Comparison of ENCODE assay signal across 21 cellular contexts in the genomic region with DNA sequence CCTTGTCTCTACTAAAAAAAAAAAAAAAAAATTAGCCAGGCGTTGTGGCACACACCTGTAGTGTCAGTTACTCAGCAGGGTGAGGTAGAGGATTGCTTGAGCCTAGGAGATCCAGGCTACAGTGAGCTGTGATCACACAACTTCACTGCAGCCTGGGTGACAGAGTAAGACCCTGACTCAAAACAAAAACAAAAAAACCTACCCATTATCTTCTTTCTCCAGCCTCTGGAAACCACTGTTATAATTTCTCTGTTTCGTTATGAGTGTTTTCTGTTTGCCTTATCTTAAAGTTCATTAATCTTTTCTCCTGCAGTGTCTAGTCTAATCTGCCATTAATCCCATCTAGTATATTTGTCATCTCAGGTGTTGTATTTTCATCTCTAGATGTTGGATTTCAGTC. TPM values are rescaled to one million over a fixed set of nuclear protein-coding genes. Genes with fewer than 3 reads are reported as not detected.
A peak's percentile ranks its signal among the peaks of the same experiment; 100 is the strongest.
DNase-seq lines count a peak whose midpoint lies in the region; ATAC-seq, FAIRE-seq and TF ChIP-seq lines count a peak whose summit lies in the region.
"Had no signal": no experiment of that assay in that cellular context is flagged by ENCODE, and none has a peak within 500 bp of the region (broad histone marks: within the 10 kb centered on the region; RNA-seq: fewer than 3 reads in every experiment).

No MANE protein-coding gene starts in this region.

- ATAC-seq in HG02623 (IDR thresholded peaks at IDR 0.05; ENCODE audit: unreplicated experiment) (peak; percentile 48), SK-N-SH treated with all-trans-retinoic acid at 6 μM for 48 hours (no peak), HepG2 (no peak)

- peak overlapping the region; percentile 63 for H3K27ac Mint-ChIP-seq in activated CD4-positive, alpha-beta T cell treated with anti-CD3 and anti-CD28 coated beads, Interleukin-2, amount 10 ng/mL, durations not matched to agents 24 days and 14 days
- peak overlapping the region; percentile 3 for H3K27ac Mint-ChIP-seq in activated T-helper 1 cell treated with anti-CD3 and anti-CD28 coated beads, Interleukin-12 subunit alpha, Interleukin-12 subunit beta, Interleukin-2, Interleukin-4 antibody, amounts not matched to agents 30 ng/mL and 10 ng/mL and 1 ng/mL, durations not matched to agents 14 hours and 24 hours and 36 hours

- no peaks in the 10 kb centered on the region for H4K20me1 ChIP-seq in HepG2 (ENCODE audit: insufficient read depth, low read length)
- H4K20me1 ChIP-seq: BLaER1 had no signal

- H2AFZ ChIP-seq in HepG2 (ENCODE audit: low read length): no peak overlapping the region

- no peaks in the 10 kb centered on the region for H3K27me3 Mint-ChIP-seq in activated CD4-positive, alpha-beta T cell treated with anti-CD3 and anti-CD28 coated beads, Interleukin-2, amount 10 ng/mL, durations not matched to agents 24 days and 14 days
- H3K27me3 Mint-ChIP-seq in activated T-helper 1 cell treated with anti-CD3 and anti-CD28 coated beads, Interleukin-12 subunit alpha, Interleukin-12 subunit beta, Interleukin-2, Interleukin-4 antibody, amounts not matched to agents 30 ng/mL and 10 ng/mL and 1 ng/mL, durations not matched to agents 14 hours and 24 hours and 36 hours (ENCODE audit: insufficient read depth): no peaks in the 10 kb centered on the region

- H3K36me3 Mint-ChIP-seq in activated CD4-positive, alpha-beta T cell treated with anti-CD3 and anti-CD28 coated beads, Interleukin-2, amount 10 ng/mL, durations not matched to agents 24 days and 14 days (ENCODE audit: low read depth): peaks cover 30% of the 10 kb centered on the region
- peaks cover 25% of the 10 kb centered on the region for H3K36me3 Mint-ChIP-seq in activated T-helper 1 cell treated with anti-CD3 and anti-CD28 coated beads, Interleukin-12 subunit alpha, Interleukin-12 subunit beta, Interleukin-2, Interleukin-4 antibody, amounts not matched to agents 30 ng/mL and 10 ng/mL and 1 ng/mL, durations not matched to agents 14 hours and 24 hours and 36 hours (ENCODE audit: low read depth)

- POLR2A ChIA-PET in HepG2 (lab: Yijun Ruan, JAX): no interaction called here

- no peaks in the 10 kb centered on the region for H3K27me3 ChIP-seq in HepG2 (ENCODE audit: control insufficient read depth in 1 of 2, insufficient read depth in 2 of 2, low read length in 2 of 2)
- H3K27me3 ChIP-seq: ascending aorta, BLaER1, esophagus squamous epithelium, SJSA1, spleen had no signal

- H3K9ac ChIP-seq in HepG2 (ENCODE audit: insufficient read depth, low read depth, low read length): no peak overlapping the region
- H3K9ac ChIP-seq: BLaER1 had no signal

- peaks cover 8% of the 10 kb centered on the region for H3K4me1 Mint-ChIP-seq in activated CD4-positive, alpha-beta T cell treated with anti-CD3 and anti-CD28 coated beads, Interleukin-2, amount 10 ng/mL, durations not matched to agents 24 days and 14 days
- H3K4me1 Mint-ChIP-seq in activated T-helper 1 cell treated with anti-CD3 and anti-CD28 coated beads, Interleukin-12 subunit alpha, Interleukin-12 subunit beta, Interleukin-2, Interleukin-4 antibody, amounts not matched to agents 30 ng/mL and 10 ng/mL and 1 ng/mL, durations not matched to agents 14 hours and 24 hours and 36 hours (ENCODE audit: low read depth): peaks cover 14% of the 10 kb centered on the region

- in situ Hi-C loops in GM13977 (cut with MboI; ENCODE audit: low pct_unique_long_range_greater_than_20kb, low sequenced_read_pairs, unreplicated experiment): no loop called here
- in situ Hi-C loops in HepG2 (cut with HindIII; ENCODE audit: extremely low pct_ligation_motif_present, low pct_unique_long_range_greater_than_20kb): no loop called here

- no peak overlapping the region for H3K4me3 Mint-ChIP-seq in activated CD4-positive, alpha-beta T cell treated with anti-CD3 and anti-CD28 coated beads, Interleukin-2, amount 10 ng/mL, durations not matched to agents 24 days and 14 days
- no peak overlapping the region for H3K4me3 Mint-ChIP-seq in activated T-helper 1 cell treated with anti-CD3 and anti-CD28 coated beads, Interleukin-12 subunit alpha, Interleukin-12 subunit beta, Interleukin-2, Interleukin-4 antibody, amounts not matched to agents 30 ng/mL and 10 ng/mL and 1 ng/mL, durations not matched to agents 14 hours and 24 hours and 36 hours

- no peaks in the 10 kb centered on the region for H3K9me3 Mint-ChIP-seq in activated CD4-positive, alpha-beta T cell treated with anti-CD3 and anti-CD28 coated beads, Interleukin-2, amount 10 ng/mL, durations not matched to agents 24 days and 14 days
- H3K9me3 Mint-ChIP-seq in activated T-helper 1 cell treated with anti-CD3 and anti-CD28 coated beads, Interleukin-12 subunit alpha, Interleukin-12 subunit beta, Interleukin-2, Interleukin-4 antibody, amounts not matched to agents 30 ng/mL and 10 ng/mL and 1 ng/mL, durations not matched to agents 14 hours and 24 hours and 36 hours: no peaks in the 10 kb centered on the region

- 97% methylated on average over 2 of the region's 2 CpGs for WGBS in HepG2 (ENCODE audit: low lambda C conversion rate)

- no peak overlapping the region for H3K27ac ChIP-seq in HepG2 (ENCODE audit: extremely low read length, insufficient read depth, low read length)
- H3K27ac ChIP-seq: ascending aorta, BLaER1, esophagus squamous epithelium, SJSA1, spleen had no signal

- H3K36me3 ChIP-seq in HepG2 (replicated peaks in 1 of 2; ENCODE audit: control insufficient read depth in 1 of 2, insufficient read depth in 2 of 2, low read length in 2 of 2): peaks cover 9 to 21% of the 10 kb centered on the region in 2 experiments

- no peaks in the 10 kb centered on the region for H3K9me3 ChIP-seq in HepG2 (ENCODE audit: low read length)
- H3K9me3 ChIP-seq: ascending aorta, BLaER1, esophagus squamous epithelium, SJSA1, spleen had no signal

- TF ChIP-seq CTCF in GM13977 (IDR thresholded peaks at IDR 0.05; ENCODE audit: extremely low read depth, insufficient read depth, missing control alignments) (no peak), HepG2 (CRISPR knock-in tag; IDR thresholded peaks at IDR 0.05) (no peak)

- TF ChIP-seq POLR2A in HepG2 (IDR thresholded peaks at IDR 0.05; ENCODE audit: insufficient read depth in 1 of 2, low read depth in 2 of 2, low read length in 2 of 2): no peak

- CTCF ChIA-PET in HepG2 (lab: Yijun Ruan, JAX; ENCODE audit: low intra/inter-chr PET ratio, low total read pairs): no interaction called here

- TF ChIP-seq EP300 in HepG2 (IDR thresholded peaks at IDR 0.05; ENCODE audit: low read depth in 2 of 2, low read length in 2 of 2) (no peak), HepG2 (CRISPR knock-in tag; IDR thresholded peaks at IDR 0.05; ENCODE audit: borderline replicate concordance) (no peak)

- no peak overlapping the region for H3K4me3 ChIP-seq in HepG2 (replicated peaks in 1 of 3; ENCODE audit: insufficient read depth in 1 of 3, low read depth in 2 of 3, low read length in 3 of 3)
- H3K4me3 ChIP-seq: ascending aorta, BLaER1, esophagus squamous epithelium, SJSA1, spleen had no signal

- no peak for TF ChIP-seq RAD21 in HepG2 (CRISPR knock-in tag; IDR thresholded peaks at IDR 0.05)

- DNase-seq in activated CD4-positive, alpha-beta T cell treated with anti-CD3 and anti-CD28 coated beads, Interleukin-2, amount 10 ng/mL, durations not matched to agents 24 days and 14 days: no peak
- DNase-seq in activated CD4-positive, alpha-beta T cell treated with anti-CD3 and anti-CD28 coated beads for 1 hour: no peak
- peak; percentile 17 for DNase-seq in GM13977 (ENCODE audit: low spot score)
- DNase-seq in activated T-helper 1 cell treated with anti-CD3 and anti-CD28 coated beads, Interleukin-12 subunit alpha, Interleukin-12 subunit beta, Interleukin-2, Interleukin-4 antibody, amounts not matched to agents 30 ng/mL and 10 ng/mL and 1 ng/mL, durations not matched to agents 14 hours and 24 hours and 36 hours (ENCODE audit: low spot score): no peak
- DNase-seq in HepG2 (ENCODE audit: low spot score): no peak
- DNase-seq in putamen (ENCODE audit: low spot score): no peak
- DNase-seq: cerebellar nuclear complex; effector CD8-positive, alpha-beta T cell; esophagus squamous epithelium; HCEC 1CT; NCI-H1417 treated with DMSO at 0.1 percent for 48 hours; NCI-H2171 treated with DMSO at 0.1 percent for 48 hours; spleen; trophoblast cell had no signal

- H3K4me2 ChIP-seq in HepG2 (ENCODE audit: low read depth, low read length): no peak overlapping the region
- H3K4me2 ChIP-seq: BLaER1 had no signal

- FAIRE-seq in HepG2 (lab: Jason Lieb, UNC): no peak
- FAIRE-seq: A204.1, GM12891 had no signal

- H3K79me2 ChIP-seq in HepG2 (ENCODE audit: insufficient read depth, low read length): no peaks in the 10 kb centered on the region

- intact Hi-C loops in activated CD4-positive, alpha-beta T cell treated with anti-CD3 and anti-CD28 coated beads, Interleukin-2, amount 10 ng/mL, durations not matched to agents 24 days and 14 days (cut with micrococcal nuclease): loop anchor here (1.0 to 2.0 kb wide), 2 partner anchors 18 to 28 kb away; a partner anchor contains a TSS
- intact Hi-C loops in activated T-helper 1 cell treated with anti-CD3 and anti-CD28 coated beads, Interleukin-12 subunit alpha, Interleukin-12 subunit beta, Interleukin-2, Interleukin-4 antibody, amounts not matched to agents 30 ng/mL and 10 ng/mL and 1 ng/mL, durations not matched to agents 14 hours and 24 hours and 36 hours (cut with micrococcal nuclease): loop anchor here (1.0 to 5.0 kb wide), 3 partner anchors 18 to 41 kb away; a partner anchor contains a TSS
- intact Hi-C loops in HepG2 (cut with micrococcal nuclease; ENCODE audit: unreplicated experiment): no loop called here

- no TSS peak for BruUV-seq in HepG2 (replicated peaks; lab: Mats Ljungman, UMichigan)

- H3K4me1 ChIP-seq in HepG2 (ENCODE audit: insufficient read depth, low read length): no peaks in the 10 kb centered on the region
- H3K4me1 ChIP-seq: ascending aorta, BLaER1, esophagus squamous epithelium, SJSA1, spleen had no signal

RNA-seq across cellular contexts. Expression of a gene that starts 18.6 kb away (rescaled TPM):
- total RNA-seq in activated CD4-positive, alpha-beta T cell treated with anti-CD3 and anti-CD28 coated beads, Interleukin-2, amount 10 ng/mL, durations not matched to agents 24 days and 14 days: 187 and 190 TPM in 2 replicates
- 176 and 186 TPM in 2 replicates for total RNA-seq in activated T-helper 1 cell treated with anti-CD3 and anti-CD28 coated beads, Interleukin-12 subunit alpha, Interleukin-12 subunit beta, Interleukin-2, Interleukin-4 antibody, amounts not matched to agents 30 ng/mL and 10 ng/mL and 1 ng/mL, durations not matched to agents 14 hours and 24 hours and 36 hours
- 283 and 643 TPM in 2 replicates for total RNA-seq in HepG2 (2016; rRNA removed; fragmentation: Illumina TruSeq; extraction: Trizol)
- 19.6 and 21.0 TPM in 2 replicates for total RNA-seq in HepG2 (2016; cell fraction: cytosol; rRNA removed; fragmentation: Illumina TruSeq; extraction: Trizol; ENCODE audit: low read depth)
- total RNA-seq in HepG2 (2016; cell fraction: insoluble cytoplasmic fraction; rRNA removed; fragmentation: Illumina TruSeq; extraction: Trizol): 267 and 594 TPM in 2 replicates
- total RNA-seq in HepG2 (2016; cell fraction: membrane; rRNA removed; fragmentation: Illumina TruSeq; extraction: Trizol): 63.1 and 72.1 TPM in 2 replicates
- 282 and 292 TPM in 2 replicates for total RNA-seq in HepG2 (2016; cell fraction: nucleus; rRNA removed; fragmentation: Illumina TruSeq; extraction: Trizol)
- polyA plus RNA-seq in HepG2 (2011; rRNA removed): 110 and 134 TPM in 2 replicates
- 125 and 195 TPM in 2 replicates for polyA plus RNA-seq in HepG2 (2011; cell fraction: cytosol; rRNA removed)
- polyA plus RNA-seq in HepG2 (2011; cell fraction: nucleus; rRNA removed): 64.1 and 73.6 TPM in 2 replicates
- 126 and 165 TPM in 2 replicates for polyA plus RNA-seq in HepG2 (2012)
- 9.6 and 11.7 TPM in 2 replicates for polyA plus RNA-seq in HepG2 (2016; cell fraction: cytosol; fragmentation: Illumina TruSeq; extraction: Trizol; ENCODE audit: low read depth)
- 350 and 354 TPM in 2 replicates for polyA plus RNA-seq in HepG2 (2016; cell fraction: insoluble cytoplasmic fraction; fragmentation: Illumina TruSeq; extraction: Trizol; ENCODE audit: low read depth)
- polyA plus RNA-seq in HepG2 (2016; cell fraction: membrane; fragmentation: Illumina TruSeq; extraction: Trizol; ENCODE audit: low read depth): 37.1 and 44.2 TPM in 2 replicates
- polyA plus RNA-seq in HepG2 (2016; cell fraction: nucleus; fragmentation: Illumina TruSeq; extraction: Trizol; ENCODE audit: insufficient read depth, low read depth): 217 and 222 TPM in 2 replicates
- polyA minus RNA-seq in HepG2 (2011; rRNA and poly(A)+ RNA removed; ENCODE audit: low replicate concordance): 363 and 456 TPM in 2 replicates
- 307 and 353 TPM in 2 replicates for polyA minus RNA-seq in HepG2 (2011; cell fraction: cytosol; rRNA and poly(A)+ RNA removed)
- 208 and 274 TPM in 2 replicates for polyA minus RNA-seq in HepG2 (2011; cell fraction: nucleus; rRNA and poly(A)+ RNA removed)

RNA-seq across cellular contexts. Expression of a gene that starts 35.7 kb away (rescaled TPM):
- 17.0 and 20.5 TPM in 2 replicates for total RNA-seq in activated CD4-positive, alpha-beta T cell treated with anti-CD3 and anti-CD28 coated beads, Interleukin-2, amount 10 ng/mL, durations not matched to agents 24 days and 14 days
- total RNA-seq in activated T-helper 1 cell treated with anti-CD3 and anti-CD28 coated beads, Interleukin-12 subunit alpha, Interleukin-12 subunit beta, Interleukin-2, Interleukin-4 antibody, amounts not matched to agents 30 ng/mL and 10 ng/mL and 1 ng/mL, durations not matched to agents 14 hours and 24 hours and 36 hours: 16.8 and 17.1 TPM in 2 replicates
- total RNA-seq in HepG2 (2016; rRNA removed; fragmentation: Illumina TruSeq; extraction: Trizol): 37.0 and 62.6 TPM in 2 replicates
- 3.0 and 3.8 TPM in 2 replicates for total RNA-seq in HepG2 (2016; cell fraction: cytosol; rRNA removed; fragmentation: Illumina TruSeq; extraction: Trizol; ENCODE audit: low read depth)
- total RNA-seq in HepG2 (2016; cell fraction: insoluble cytoplasmic fraction; rRNA removed; fragmentation: Illumina TruSeq; extraction: Trizol): 34.6 and 66.1 TPM in 2 replicates
- total RNA-seq in HepG2 (2016; cell fraction: membrane; rRNA removed; fragmentation: Illumina TruSeq; extraction: Trizol): 8.0 and 9.8 TPM in 2 replicates
- 19.3 and 21.1 TPM in 2 replicates for total RNA-seq in HepG2 (2016; cell fraction: nucleus; rRNA removed; fragmentation: Illumina TruSeq; extraction: Trizol)
- 16.5 and 22.2 TPM in 2 replicates for polyA plus RNA-seq in HepG2 (2011; rRNA removed)
- polyA plus RNA-seq in HepG2 (2011; cell fraction: cytosol; rRNA removed): 9.4 and 14.4 TPM in 2 replicates
- 6.9 and 8.2 TPM in 2 replicates for polyA plus RNA-seq in HepG2 (2011; cell fraction: nucleus; rRNA removed)
- polyA plus RNA-seq in HepG2 (2012): 16.5 and 24.7 TPM in 2 replicates
- 0.87 and 0.92 TPM in 2 replicates for polyA plus RNA-seq in HepG2 (2016; cell fraction: cytosol; fragmentation: Illumina TruSeq; extraction: Trizol; ENCODE audit: low read depth)
- polyA plus RNA-seq in HepG2 (2016; cell fraction: insoluble cytoplasmic fraction; fragmentation: Illumina TruSeq; extraction: Trizol; ENCODE audit: low read depth): 34.8 and 38.4 TPM in 2 replicates
- polyA plus RNA-seq in HepG2 (2016; cell fraction: membrane; fragmentation: Illumina TruSeq; extraction: Trizol; ENCODE audit: low read depth): 3.0 and 3.4 TPM in 2 replicates
- polyA plus RNA-seq in HepG2 (2016; cell fraction: nucleus; fragmentation: Illumina TruSeq; extraction: Trizol; ENCODE audit: insufficient read depth, low read depth): 17.5 and 18.6 TPM in 2 replicates
- 14.9 and 18.7 TPM in 2 replicates for polyA minus RNA-seq in HepG2 (2011; rRNA and poly(A)+ RNA removed; ENCODE audit: low replicate concordance)
- 28.8 and 30.5 TPM in 2 replicates for polyA minus RNA-seq in HepG2 (2011; cell fraction: cytosol; rRNA and poly(A)+ RNA removed)
- 27.0 and 27.4 TPM in 2 replicates for polyA minus RNA-seq in HepG2 (2011; cell fraction: nucleus; rRNA and poly(A)+ RNA removed)
